8 cellular contexts compared by ENCODE assay signal in the genomic region with DNA sequence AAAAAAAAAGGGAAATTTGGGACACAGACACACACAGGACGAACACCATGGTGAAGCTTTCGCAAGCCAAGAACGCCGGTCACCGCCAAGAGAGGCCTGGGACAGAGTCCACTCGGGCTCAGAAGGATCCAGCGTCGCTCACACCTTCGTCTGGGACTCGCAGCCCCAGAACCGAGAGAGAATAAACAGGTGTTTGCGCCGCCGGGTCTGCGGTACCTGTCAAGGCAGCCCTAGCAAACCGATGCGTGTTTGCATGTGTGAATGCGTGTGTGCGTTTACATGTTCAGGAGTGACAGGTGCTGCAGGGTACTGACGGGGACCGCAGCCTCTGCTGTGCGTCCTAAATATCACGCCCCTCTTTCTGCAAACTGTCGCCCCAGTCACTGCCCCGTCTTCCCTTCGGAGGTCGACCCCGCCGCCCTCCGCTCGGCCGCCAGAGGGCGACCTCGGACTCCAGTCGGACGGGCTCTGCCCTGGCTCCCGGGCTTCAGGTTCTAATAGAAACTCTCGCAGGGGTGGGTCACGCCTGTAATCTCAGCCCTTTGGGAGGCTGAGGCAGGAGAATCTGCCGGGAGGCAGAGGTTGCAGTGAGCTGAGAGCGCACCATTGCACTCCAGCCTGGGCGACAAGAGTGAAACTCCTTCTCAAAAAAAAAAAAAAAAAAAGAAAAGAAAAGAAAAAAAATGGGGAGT. TPM values are rescaled to one million over a fixed set of nuclear protein-coding genes. Genes with fewer than 3 reads are reported as not detected.
DNase-seq lines count a peak whose midpoint lies in the region; ATAC-seq and TF ChIP-seq lines count a peak whose summit lies in the region.

No MANE protein-coding gene starts in this region.

- intact Hi-C loops in Panc1 (cut with micrococcal nuclease; ENCODE audit: unreplicated experiment) = no loop called here
- intact Hi-C loops in activated T-helper 1 cell treated with anti-CD3 and anti-CD28 coated beads, Interleukin-12 subunit alpha, Interleukin-12 subunit beta, Interleukin-2, Interleukin-4 antibody, amounts not matched to agents 30 ng/mL and 10 ng/mL and 1 ng/mL, durations not matched to agents 14 hours and 24 hours and 36 hours (cut with micrococcal nuclease) = loop anchor here (2.0 kb wide), 1 partner anchor 24 kb away; a partner anchor contains a TSS

- H3K9ac ChIP-seq in HUES48 (ENCODE audit: low read depth, low read length) = no peak overlapping the region

- POLR2A ChIA-PET in Panc1 (lab: Charles Lee) = no interaction called here

- no peak overlapping the region for H3K27ac ChIP-seq in HUES48 (ENCODE audit: low read depth, low read length)
- 0 out of 2 replicates have a peak overlapping the region, but pooled peaks have one; percentile 23 for H3K27ac ChIP-seq in Panc1 (ENCODE audit: low read length)

- H3K4me3 ChIP-seq in GM12864 (ENCODE audit: low read depth, low read length) (peak overlapping the region; percentile 30), HUES48 (ENCODE audit: low read depth, low read length) (peak overlapping the region; percentile 52), Panc1 (ENCODE audit: low read depth in 2 of 2, low read length in 2 of 2) (peak overlapping the region; percentile 35 to 55), fibroblast of the aortic adventitia (ENCODE audit: low read depth, low read length) (peak overlapping the region; percentile 54)

- CTCF ChIA-PET in Panc1 (lab: Charles Lee) = interaction anchor here (1.1 kb wide), 1 partner anchor 81 kb away, joined by 12 read pairs; no protein-coding TSS in a partner anchor

- no peaks in the 10 kb centered on the region; the same call in 1 of the 2 replicates for H3K4me1 ChIP-seq in HUES48 (ENCODE audit: control insufficient read depth, insufficient read depth, low read length)
- H3K4me1 ChIP-seq in Panc1 (ENCODE audit: control insufficient read depth, insufficient read depth, low read length) = no peaks in the 10 kb centered on the region; the same call in 1 of the 2 replicates

- peak overlapping the region; percentile 55 for H3K27ac Mint-ChIP-seq in activated T-helper 1 cell treated with anti-CD3 and anti-CD28 coated beads, Interleukin-12 subunit alpha, Interleukin-12 subunit beta, Interleukin-2, Interleukin-4 antibody, amounts not matched to agents 30 ng/mL and 10 ng/mL and 1 ng/mL, durations not matched to agents 14 hours and 24 hours and 36 hours
- no peak overlapping the region for H3K27ac Mint-ChIP-seq in neural crest cell (ENCODE audit: unreplicated experiment)
- peak overlapping the region in 1 of 2 donors; percentile 96 for H3K27ac Mint-ChIP-seq in stimulated activated naive CD8-positive, alpha-beta T cell treated with anti-CD3 and anti-CD28 coated beads, Interleukin-15, amount 100 ng/mL, for 72 hours

- H3K4me3 Mint-ChIP-seq in activated T-helper 1 cell treated with anti-CD3 and anti-CD28 coated beads, Interleukin-12 subunit alpha, Interleukin-12 subunit beta, Interleukin-2, Interleukin-4 antibody, amounts not matched to agents 30 ng/mL and 10 ng/mL and 1 ng/mL, durations not matched to agents 14 hours and 24 hours and 36 hours = peak overlapping the region; percentile 77
- H3K4me3 Mint-ChIP-seq in neural crest cell = peak overlapping the region; percentile 69
- peak overlapping the region; percentile 64 to 84 for H3K4me3 Mint-ChIP-seq in stimulated activated naive CD8-positive, alpha-beta T cell treated with anti-CD3 and anti-CD28 coated beads, Interleukin-15, amount 100 ng/mL, for 72 hours

- H3K27me3 ChIP-seq in HUES48 (ENCODE audit: control insufficient read depth, insufficient read depth, low read length) (no peaks in the 10 kb centered on the region), Panc1 (ENCODE audit: control insufficient read depth, insufficient read depth, low read length) (no peaks in the 10 kb centered on the region)

- 0 out of 2 replicates have a peak, but pooled peaks cover 3% of the 10 kb centered on the region for H3K9me3 ChIP-seq in HUES48 (ENCODE audit: control insufficient read depth, insufficient read depth, low read length)
- H3K9me3 ChIP-seq in Panc1 (ENCODE audit: control insufficient read depth, insufficient read depth, low read depth, low read length) = no peaks in the 10 kb centered on the region; the same call in 1 of the 2 replicates

- DNase-seq in GM12864 (ENCODE audit: low read depth) (peak; percentile 38), Panc1 (ENCODE audit: low read depth, low spot score) (no peak), fibroblast of the aortic adventitia (ENCODE audit: low read depth) (peak; percentile 69), neural crest cell (ENCODE audit: low read depth, low spot score) (peak; percentile 82)
- DNase-seq in activated T-helper 1 cell treated with anti-CD3 and anti-CD28 coated beads, Interleukin-12 subunit alpha, Interleukin-12 subunit beta, Interleukin-2, Interleukin-4 antibody, amounts not matched to agents 30 ng/mL and 10 ng/mL and 1 ng/mL, durations not matched to agents 14 hours and 24 hours and 36 hours (ENCODE audit: low spot score) = peak; percentile 71
- peak; percentile 82 to 86 for DNase-seq in stimulated activated naive CD8-positive, alpha-beta T cell treated with anti-CD3 and anti-CD28 coated beads, Interleukin-15, amount 100 ng/mL, for 72 hours

- ATAC-seq in Panc1 (peak; percentile 89), HG02623 (IDR thresholded peaks at IDR 0.05; ENCODE audit: unreplicated experiment) (no peak)
- ATAC-seq in stimulated activated naive CD8-positive, alpha-beta T cell treated with anti-CD3 and anti-CD28 coated beads, Interleukin-15, amount 100 ng/mL, for 72 hours = peak; percentile 92

- peak; percentile 87 for TF ChIP-seq CTCF in GM12864 (IDR thresholded peaks at IDR 0.05; ENCODE audit: low read depth, low read length, missing control alignments)
- peak; percentile 87 for TF ChIP-seq CTCF in Panc1 (IDR thresholded peaks at IDR 0.05)
- peak; percentile 93 for TF ChIP-seq CTCF in fibroblast of the aortic adventitia (IDR thresholded peaks at IDR 0.05; ENCODE audit: insufficient read depth, low read length)
- peak; percentile 92 for TF ChIP-seq CTCF in neural crest cell (conservative IDR thresholded peaks at IDR 0.05)

- peaks cover 7% of the 10 kb centered on the region for H3K36me3 ChIP-seq in HUES48 (ENCODE audit: control insufficient read depth, insufficient read depth, low read length)
- no peaks in the 10 kb centered on the region for H3K36me3 ChIP-seq in Panc1 (ENCODE audit: control insufficient read depth, insufficient read depth, low read length)

- H3K36me3 Mint-ChIP-seq in activated T-helper 1 cell treated with anti-CD3 and anti-CD28 coated beads, Interleukin-12 subunit alpha, Interleukin-12 subunit beta, Interleukin-2, Interleukin-4 antibody, amounts not matched to agents 30 ng/mL and 10 ng/mL and 1 ng/mL, durations not matched to agents 14 hours and 24 hours and 36 hours (ENCODE audit: low read depth) = peaks cover 9% of the 10 kb centered on the region
- H3K36me3 Mint-ChIP-seq in neural crest cell (ENCODE audit: low read depth) = peaks cover 6% of the 10 kb centered on the region

- peaks cover 4% of the 10 kb centered on the region for H3K27me3 Mint-ChIP-seq in activated T-helper 1 cell treated with anti-CD3 and anti-CD28 coated beads, Interleukin-12 subunit alpha, Interleukin-12 subunit beta, Interleukin-2, Interleukin-4 antibody, amounts not matched to agents 30 ng/mL and 10 ng/mL and 1 ng/mL, durations not matched to agents 14 hours and 24 hours and 36 hours (ENCODE audit: insufficient read depth)
- peaks cover 3% of the 10 kb centered on the region for H3K27me3 Mint-ChIP-seq in neural crest cell (ENCODE audit: low read depth)
- peaks cover 18% of the 10 kb centered on the region for H3K27me3 Mint-ChIP-seq in stimulated activated naive CD8-positive, alpha-beta T cell treated with anti-CD3 and anti-CD28 coated beads, Interleukin-15, amount 100 ng/mL, for 72 hours

- peaks cover 5% of the 10 kb centered on the region for H3K9me3 Mint-ChIP-seq in activated T-helper 1 cell treated with anti-CD3 and anti-CD28 coated beads, Interleukin-12 subunit alpha, Interleukin-12 subunit beta, Interleukin-2, Interleukin-4 antibody, amounts not matched to agents 30 ng/mL and 10 ng/mL and 1 ng/mL, durations not matched to agents 14 hours and 24 hours and 36 hours
- H3K9me3 Mint-ChIP-seq in neural crest cell = peaks cover 4% of the 10 kb centered on the region
- H3K9me3 Mint-ChIP-seq in stimulated activated naive CD8-positive, alpha-beta T cell treated with anti-CD3 and anti-CD28 coated beads, Interleukin-15, amount 100 ng/mL, for 72 hours = peaks cover 0 to 7% of the 10 kb centered on the region in 2 donors

- peaks cover 16% of the 10 kb centered on the region for H3K4me1 Mint-ChIP-seq in activated T-helper 1 cell treated with anti-CD3 and anti-CD28 coated beads, Interleukin-12 subunit alpha, Interleukin-12 subunit beta, Interleukin-2, Interleukin-4 antibody, amounts not matched to agents 30 ng/mL and 10 ng/mL and 1 ng/mL, durations not matched to agents 14 hours and 24 hours and 36 hours (ENCODE audit: low read depth)
- H3K4me1 Mint-ChIP-seq in neural crest cell = peaks cover 19% of the 10 kb centered on the region
- H3K4me1 Mint-ChIP-seq in stimulated activated naive CD8-positive, alpha-beta T cell treated with anti-CD3 and anti-CD28 coated beads, Interleukin-15, amount 100 ng/mL, for 72 hours = peaks cover 32% of the 10 kb centered on the region

- BruUV-seq in Panc1 (replicated peaks; lab: Mats Ljungman, UMichigan) = no TSS peak

- in situ Hi-C loops in Panc1 (cut with HindIII; ENCODE audit: low pct_unique_long_range_greater_than_20kb, low sequenced_read_pairs) = no loop called here

RNA-seq across cellular contexts. Expression of a gene that starts 11.8 kb away (rescaled TPM):
- 65.8 TPM for total RNA-seq in Panc1 (2021; ENCODE audit: unreplicated experiment)
- polyA plus RNA-seq in Panc1 (2012; ENCODE audit: insufficient read length) = 121 TPM
- total RNA-seq in activated T-helper 1 cell treated with anti-CD3 and anti-CD28 coated beads, Interleukin-12 subunit alpha, Interleukin-12 subunit beta, Interleukin-2, Interleukin-4 antibody, amounts not matched to agents 30 ng/mL and 10 ng/mL and 1 ng/mL, durations not matched to agents 14 hours and 24 hours and 36 hours = 95.2 and 101 TPM in 2 replicates
- 29.6 and 47.5 TPM in 2 replicates for total RNA-seq in fibroblast of the aortic adventitia (ENCODE audit: low replicate concordance)
- total RNA-seq in neural crest cell = 130 and 133 TPM in 2 replicates

RNA-seq across cellular contexts. Expression of a gene that starts 24.0 kb away (rescaled TPM):
- total RNA-seq in Panc1 (2021; ENCODE audit: unreplicated experiment) (8.9 TPM), fibroblast of the aortic adventitia (ENCODE audit: low replicate concordance) (2.6 and 4.2 TPM in 2 replicates), neural crest cell (13.7 and 14.1 TPM in 2 replicates)
- 8.5 TPM for polyA plus RNA-seq in Panc1 (2012; ENCODE audit: insufficient read length)
- 8.4 and 9.6 TPM in 2 replicates for total RNA-seq in activated T-helper 1 cell treated with anti-CD3 and anti-CD28 coated beads, Interleukin-12 subunit alpha, Interleukin-12 subunit beta, Interleukin-2, Interleukin-4 antibody, amounts not matched to agents 30 ng/mL and 10 ng/mL and 1 ng/mL, durations not matched to agents 14 hours and 24 hours and 36 hours

RNA-seq across cellular contexts. Expression of a gene that starts 24.0 kb away (rescaled TPM):
- 98.4 TPM for total RNA-seq in Panc1 (2021; ENCODE audit: unreplicated experiment)
- 94.3 TPM for polyA plus RNA-seq in Panc1 (2012; ENCODE audit: insufficient read length)
- total RNA-seq in activated T-helper 1 cell treated with anti-CD3 and anti-CD28 coated beads, Interleukin-12 subunit alpha, Interleukin-12 subunit beta, Interleukin-2, Interleukin-4 antibody, amounts not matched to agents 30 ng/mL and 10 ng/mL and 1 ng/mL, durations not matched to agents 14 hours and 24 hours and 36 hours = 38.0 and 41.5 TPM in 2 replicates
- total RNA-seq in fibroblast of the aortic adventitia (ENCODE audit: low replicate concordance) = 51.6 and 59.3 TPM in 2 replicates
- total RNA-seq in neural crest cell = 71.2 and 79.9 TPM in 2 replicates

RNA-seq across cellular contexts. Expression of a gene that starts 43.9 kb away (rescaled TPM):
- total RNA-seq in Panc1 (2021; ENCODE audit: unreplicated experiment) = 57.1 TPM
- 92.3 TPM for polyA plus RNA-seq in Panc1 (2012; ENCODE audit: insufficient read length)
- total RNA-seq in activated T-helper 1 cell treated with anti-CD3 and anti-CD28 coated beads, Interleukin-12 subunit alpha, Interleukin-12 subunit beta, Interleukin-2, Interleukin-4 antibody, amounts not matched to agents 30 ng/mL and 10 ng/mL and 1 ng/mL, durations not matched to agents 14 hours and 24 hours and 36 hours = 115 TPM in 2 replicates
- 48.0 and 51.2 TPM in 2 replicates for total RNA-seq in fibroblast of the aortic adventitia (ENCODE audit: low replicate concordance)
- 73.9 and 74.1 TPM in 2 replicates for total RNA-seq in neural crest cell
